In the genomic region with DNA sequence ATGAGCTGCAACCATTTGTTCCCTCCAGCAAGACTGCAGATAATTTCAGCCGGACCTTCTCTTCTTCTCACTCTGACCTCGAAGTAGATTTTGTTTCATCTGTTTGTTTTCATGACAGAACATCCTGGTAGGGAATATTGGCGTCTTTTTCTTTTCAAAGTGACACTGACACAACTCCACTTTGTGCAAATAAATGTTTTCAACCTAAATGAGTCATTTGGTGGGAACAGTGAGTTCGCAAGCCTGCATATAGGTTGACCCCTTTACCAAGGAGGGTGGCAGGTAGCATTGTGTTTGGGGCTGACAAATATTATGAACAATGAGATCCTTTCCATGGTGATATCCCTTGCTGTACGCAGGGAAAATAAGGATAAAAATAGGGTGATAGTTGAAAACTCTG, we compare ENCODE assay signal across 1 cellular context.
TF ChIP-seq lines count a peak whose summit lies in the region.

No MANE protein-coding gene starts in this region.

TF ChIP-seq in IMR-90, 13 proteins besides CTCF, POLR2A, EP300 and RAD21:
- TF ChIP-seq USF2 (IDR thresholded peaks at IDR 0.05; ENCODE audit: low read depth, low read length) (no peak), NFE2L2 (IDR thresholded peaks at IDR 0.05; ENCODE audit: low read depth, low read length) (no peak), FOS (IDR thresholded peaks at IDR 0.05; ENCODE audit: low read depth, low read length) (no peak), SMC3 (IDR thresholded peaks at IDR 0.05; ENCODE audit: low read depth, low read length) (no peak), MXI1 (IDR thresholded peaks at IDR 0.05; ENCODE audit: borderline replicate concordance, low read depth, low read length) (no peak), CEBPB (IDR thresholded peaks at IDR 0.05; ENCODE audit: low read depth, low read length) (no peak), MAZ (IDR thresholded peaks at IDR 0.05; ENCODE audit: borderline replicate concordance, low read depth, low read length) (no peak), CHD1 (IDR thresholded peaks at IDR 0.05; ENCODE audit: low read depth, low read length) (no peak), RFX5 (IDR thresholded peaks at IDR 0.05; ENCODE audit: low read depth, low read length) (no peak), RCOR1 (IDR thresholded peaks at IDR 0.05; ENCODE audit: insufficient replicate concordance, low read length) (no peak), MAFK (IDR thresholded peaks at IDR 0.05; ENCODE audit: low read depth, low read length) (no peak), BHLHE40 (IDR thresholded peaks at IDR 0.05; ENCODE audit: low read depth, low read length) (no peak)
- TF ChIP-seq, protein P1, sequence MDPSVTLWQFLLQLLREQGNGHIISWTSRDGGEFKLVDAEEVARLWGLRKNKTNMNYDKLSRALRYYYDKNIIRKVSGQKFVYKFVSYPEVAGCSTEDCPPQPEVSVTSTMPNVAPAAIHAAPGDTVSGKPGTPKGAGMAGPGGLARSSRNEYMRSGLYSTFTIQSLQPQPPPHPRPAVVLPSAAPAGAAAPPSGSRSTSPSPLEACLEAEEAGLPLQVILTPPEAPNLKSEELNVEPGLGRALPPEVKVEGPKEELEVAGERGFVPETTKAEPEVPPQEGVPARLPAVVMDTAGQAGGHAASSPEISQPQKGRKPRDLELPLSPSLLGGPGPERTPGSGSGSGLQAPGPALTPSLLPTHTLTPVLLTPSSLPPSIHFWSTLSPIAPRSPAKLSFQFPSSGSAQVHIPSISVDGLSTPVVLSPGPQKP (IDR thresholded peaks at IDR 0.05; ENCODE audit: borderline replicate concordance, low read depth, low read length): no peak
